ENCODE assay signal across 21 cellular contexts in genomic region chr19:46330319-46330918, GRCh38. TPM values are rescaled to one million over a fixed set of nuclear protein-coding genes. Genes with fewer than 3 reads are reported as not detected.
DNase-seq lines count a peak whose midpoint lies in the region; ATAC-seq, FAIRE-seq and TF ChIP-seq lines count a peak whose summit lies in the region.
"Had no signal": no experiment of that assay in that cellular context is flagged by ENCODE, and none has a peak within 500 bp of the region (broad histone marks: within the 10 kb centered on the region; RNA-seq: fewer than 3 reads in every experiment).

No MANE protein-coding gene starts in this region.

- H2AFZ ChIP-seq in astrocyte (ENCODE audit: low read depth, low read length) (no peak overlapping the region), MM.1S (ENCODE audit: low read length) (no peak overlapping the region)

- no peak overlapping the region for H3K9ac ChIP-seq in astrocyte (ENCODE audit: low read length)
- H3K9ac ChIP-seq in MM.1S (ENCODE audit: low read length) = no peak overlapping the region
- H3K9ac ChIP-seq: BLaER1 had no signal

- H3K4me1 ChIP-seq in astrocyte (ENCODE audit: insufficient read depth, low read length) (no peaks in the 10 kb centered on the region), MM.1S (ENCODE audit: low read length) (no peaks in the 10 kb centered on the region), adrenal gland (replicated peaks in 1 of 2) (no peaks in the 10 kb centered on the region)
- H3K4me1 ChIP-seq in CD8-positive, alpha-beta T cell (ENCODE audit: insufficient read depth, low read length) = no peaks in the 10 kb centered on the region
- H3K4me1 ChIP-seq: BLaER1 had no signal

- ATAC-seq in CD8-positive, alpha-beta T cell = no peak

- TF ChIP-seq POLR2A in adrenal gland (IDR thresholded peaks at IDR 0.05) = no peak

- intact Hi-C loops in CD8-positive, alpha-beta T cell (cut with DNase I, micrococcal nuclease) = no loop called here
- intact Hi-C loops in adrenal gland (cut with DNase I) = no loop called here

- H4K20me1 ChIP-seq in astrocyte (ENCODE audit: insufficient read depth, low read length) (no peaks in the 10 kb centered on the region), MM.1S (ENCODE audit: insufficient read depth, low read length) (no peaks in the 10 kb centered on the region)
- H4K20me1 ChIP-seq: BLaER1 had no signal

- POLR2A ChIA-PET in CD8-positive, alpha-beta T cell (lab: Charles Lee) = no interaction called here

- no peaks in the 10 kb centered on the region for H3K27me3 ChIP-seq in astrocyte (ENCODE audit: insufficient read depth, low read length)
- H3K27me3 ChIP-seq in MM.1S (replicated peaks; ENCODE audit: insufficient read depth, low read length) = peaks cover 33% of the 10 kb centered on the region
- H3K27me3 ChIP-seq in CD8-positive, alpha-beta T cell (ENCODE audit: insufficient read depth, low read length) = no peaks in the 10 kb centered on the region
- no peaks in the 10 kb centered on the region for H3K27me3 ChIP-seq in adrenal gland
- H3K27me3 ChIP-seq: BLaER1 had no signal

- H3K27me3 Mint-ChIP-seq in activated naive CD4-positive, alpha-beta T cell treated with anti-CD3 and anti-CD28 coated beads, Interleukin-2, amount 50 U/mL, for 24 hours = peaks cover 2% of the 10 kb centered on the region
- H3K27me3 Mint-ChIP-seq in astrocyte (ENCODE audit: low read depth, unreplicated experiment) (peaks cover under 1% of the 10 kb centered on the region), endothelial cell (ENCODE audit: unreplicated experiment) (peaks cover 8% of the 10 kb centered on the region)
- H3K27me3 Mint-ChIP-seq in CD8-positive, alpha-beta T cell (ENCODE audit: low read depth) = peaks cover 6% of the 10 kb centered on the region

- no peaks in the 10 kb centered on the region for H3K79me2 ChIP-seq in astrocyte (ENCODE audit: insufficient read depth, low read length)
- H3K79me2 ChIP-seq in MM.1S (ENCODE audit: low read length) = no peaks in the 10 kb centered on the region

- H3K4me1 Mint-ChIP-seq in activated naive CD4-positive, alpha-beta T cell treated with anti-CD3 and anti-CD28 coated beads, Interleukin-2, amount 50 U/mL, for 24 hours = no peaks in the 10 kb centered on the region
- H3K4me1 Mint-ChIP-seq in astrocyte (ENCODE audit: low read depth, unreplicated experiment) (peaks cover 2% of the 10 kb centered on the region), endothelial cell (ENCODE audit: unreplicated experiment) (no peaks in the 10 kb centered on the region)
- H3K4me1 Mint-ChIP-seq in CD8-positive, alpha-beta T cell (ENCODE audit: low read depth) = no peaks in the 10 kb centered on the region
- H3K4me1 Mint-ChIP-seq: CD14-positive monocyte had no signal

- H3K4me2 ChIP-seq in astrocyte (ENCODE audit: low read length) (no peak overlapping the region), MM.1S (ENCODE audit: low read depth, low read length) (no peak overlapping the region)
- H3K4me2 ChIP-seq: BLaER1 had no signal

- H3K4me3 Mint-ChIP-seq in activated naive CD4-positive, alpha-beta T cell treated with anti-CD3 and anti-CD28 coated beads, Interleukin-2, amount 50 U/mL, for 24 hours = no peak overlapping the region
- H3K4me3 Mint-ChIP-seq in astrocyte (ENCODE audit: unreplicated experiment) (peak overlapping the region; percentile 4), endothelial cell (ENCODE audit: unreplicated experiment) (peak overlapping the region; percentile 78)
- H3K4me3 Mint-ChIP-seq in CD8-positive, alpha-beta T cell = no peak overlapping the region
- H3K4me3 Mint-ChIP-seq: CD4-positive, alpha-beta memory T cell; HFFc6 had no signal

- H3K9me3 ChIP-seq in astrocyte (ENCODE audit: insufficient read depth, low read depth, low read length) = peaks cover 21% of the 10 kb centered on the region
- H3K9me3 ChIP-seq in MM.1S (replicated peaks; ENCODE audit: insufficient read depth, low read length) = no peaks in the 10 kb centered on the region
- H3K9me3 ChIP-seq in CD8-positive, alpha-beta T cell (ENCODE audit: low read length) = peaks cover 9% of the 10 kb centered on the region
- H3K9me3 ChIP-seq in adrenal gland (replicated peaks in 1 of 3) = peaks cover 0 to 13% (median 0%) of the 10 kb centered on the region in 3 donors

- TF ChIP-seq CTCF in astrocyte (IDR thresholded peaks at IDR 0.05; ENCODE audit: insufficient read depth, low read depth, low read length) = no peak
- TF ChIP-seq CTCF in endothelial cell (IDR thresholded peaks at IDR 0.05; ENCODE audit: unreplicated experiment) = no peak
- no peak for TF ChIP-seq CTCF in MM.1S (IDR thresholded peaks at IDR 0.05; ENCODE audit: low read length)
- no peak for TF ChIP-seq CTCF in CD8-positive, alpha-beta T cell (IDR thresholded peaks at IDR 0.05)
- TF ChIP-seq CTCF in adrenal gland (IDR thresholded peaks at IDR 0.05) = no peak

- H3K9me2 ChIP-seq in MM.1S (replicated peaks; ENCODE audit: insufficient read depth, low read length) = no peaks in the 10 kb centered on the region

- CTCF ChIA-PET in CD8-positive, alpha-beta T cell (lab: Charles Lee) = no interaction called here

- no peaks in the 10 kb centered on the region for H3K9me3 Mint-ChIP-seq in activated naive CD4-positive, alpha-beta T cell treated with anti-CD3 and anti-CD28 coated beads, Interleukin-2, amount 50 U/mL, for 24 hours
- H3K9me3 Mint-ChIP-seq in astrocyte (ENCODE audit: unreplicated experiment) = peaks cover 33% of the 10 kb centered on the region
- H3K9me3 Mint-ChIP-seq in endothelial cell (ENCODE audit: unreplicated experiment) = peaks cover 10% of the 10 kb centered on the region
- H3K9me3 Mint-ChIP-seq in CD8-positive, alpha-beta T cell = peaks cover 26% of the 10 kb centered on the region

- no peaks in the 10 kb centered on the region for H3F3A ChIP-seq in MM.1S (ENCODE audit: insufficient read depth, low read length)

- WGBS in adrenal gland, 4 donors = 90 to 96% (median 92%) methylated on average over 2 of the region's 2 CpGs

- H3K4me3 ChIP-seq in astrocyte (ENCODE audit: insufficient read depth, low read depth, low read length) = no peak overlapping the region
- H3K4me3 ChIP-seq in MM.1S (ENCODE audit: low read length) = no peak overlapping the region
- H3K4me3 ChIP-seq in CD8-positive, alpha-beta T cell (ENCODE audit: low read depth, low read length) = no peak overlapping the region
- no peak overlapping the region for H3K4me3 ChIP-seq in adrenal gland
- H3K4me3 ChIP-seq: BLaER1 had no signal

- H3K36me3 Mint-ChIP-seq in activated naive CD4-positive, alpha-beta T cell treated with anti-CD3 and anti-CD28 coated beads, Interleukin-2, amount 50 U/mL, for 24 hours = peaks cover 5% of the 10 kb centered on the region
- H3K36me3 Mint-ChIP-seq in astrocyte (ENCODE audit: low read depth, unreplicated experiment) = peaks cover 41% of the 10 kb centered on the region
- peaks cover 51% of the 10 kb centered on the region for H3K36me3 Mint-ChIP-seq in endothelial cell (ENCODE audit: low read depth, unreplicated experiment)
- peaks cover 10% of the 10 kb centered on the region for H3K36me3 Mint-ChIP-seq in CD8-positive, alpha-beta T cell
- H3K36me3 Mint-ChIP-seq: CD14-positive monocyte had no signal

- DNase-seq in activated naive CD4-positive, alpha-beta T cell treated with anti-CD3 and anti-CD28 coated beads, Interleukin-2, amount 50 U/mL, for 16 hours = no peak
- DNase-seq in astrocyte (ENCODE audit: low read depth) (no peak), endothelial cell (ENCODE audit: low spot score) (no peak), MM.1S (no peak), adrenal gland (no peak)
- no peak for DNase-seq in CD8-positive, alpha-beta T cell
- DNase-seq: 8988T; Calu3; CD4-positive, alpha-beta memory T cell; HCEC 1CT; HFFc6; IMR-90 had no signal

- H3K36me3 ChIP-seq in astrocyte (ENCODE audit: insufficient read depth, low read length) = no peaks in the 10 kb centered on the region
- H3K36me3 ChIP-seq in MM.1S (replicated peaks; ENCODE audit: insufficient read depth, low read length) = no peaks in the 10 kb centered on the region
- H3K36me3 ChIP-seq in CD8-positive, alpha-beta T cell (ENCODE audit: insufficient read depth, low read length) = no peaks in the 10 kb centered on the region
- peaks cover 0 to 25% of the 10 kb centered on the region in 2 donors for H3K36me3 ChIP-seq in adrenal gland (replicated peaks in 1 of 2)
- H3K36me3 ChIP-seq: BLaER1 had no signal

- H3K27ac Mint-ChIP-seq in activated naive CD4-positive, alpha-beta T cell treated with anti-CD3 and anti-CD28 coated beads, Interleukin-2, amount 50 U/mL, for 24 hours = peak overlapping the region; percentile 27
- H3K27ac Mint-ChIP-seq in astrocyte (ENCODE audit: unreplicated experiment) (no peak overlapping the region), endothelial cell (ENCODE audit: unreplicated experiment) (peak overlapping the region; percentile 8)
- no peak overlapping the region for H3K27ac Mint-ChIP-seq in CD8-positive, alpha-beta T cell
- H3K27ac Mint-ChIP-seq: CD14-positive monocyte; CD4-positive, alpha-beta memory T cell; HFFc6 had no signal

- no peak for FAIRE-seq in astrocyte (lab: Jason Lieb, UNC)
- FAIRE-seq: G401.6, GM12891, GM19239 had no signal

- no peak overlapping the region for H3K27ac ChIP-seq in astrocyte (ENCODE audit: low read depth, low read length)
- H3K27ac ChIP-seq in MM.1S (ENCODE audit: low read length) = no peak overlapping the region
- H3K27ac ChIP-seq in CD8-positive, alpha-beta T cell (ENCODE audit: low read depth, low read length) = no peak overlapping the region
- no peak overlapping the region for H3K27ac ChIP-seq in adrenal gland
- H3K27ac ChIP-seq: BLaER1, HL-60 had no signal

RNA-seq across cellular contexts. Expression of gene PPP5C, which starts 16.5 kb away (rescaled TPM):
- total RNA-seq in astrocyte (68.8 and 70.9 TPM in 2 replicates), endothelial cell (ENCODE audit: unreplicated experiment) (66.7 TPM), adrenal gland (10 to 100 TPM; 56.3 to 97.6 (median 74.4) TPM)
- 10 to 100 TPM; 24.6 to 25.7 TPM for total RNA-seq in CD8-positive, alpha-beta T cell
- 100 to 1,000 TPM in 1 of 3 donors, 10 to 100 TPM in 2; 42.3 to 135 (median 75.4) TPM for polyA plus RNA-seq in adrenal gland

RNA-seq across cellular contexts. Expression of gene HIF3A, which starts 33.6 kb away (rescaled TPM):
- total RNA-seq in astrocyte (12.6 and 15.6 TPM in 2 replicates), endothelial cell (ENCODE audit: unreplicated experiment) (54.2 TPM), adrenal gland (10 to 100 TPM in 7 of 8 donors, 1 to 10 TPM in 1; 4.4 to 67.0 (median 24.0) TPM)
- not detected for total RNA-seq in CD8-positive, alpha-beta T cell
- polyA plus RNA-seq in adrenal gland = 10 to 100 TPM in 2 of 3 donors, 1 to 10 TPM in 1; 2.7 to 69.0 (median 17.2) TPM
- total RNA-seq: CD4-positive, alpha-beta memory T cell; H4; HT1080; IMR-90 had no signal
- polyA plus RNA-seq: CD14-positive monocyte; CD4-positive, alpha-beta memory T cell had no signal

Comparison
In these comparisons a context has a peak if more than half of its experiments do, and no peak if none do; other contexts are left out.
1. H3K27ac Mint-ChIP-seq: peak in activated naive CD4-positive, alpha-beta T cell treated with anti-CD3 and anti-CD28 coated beads, Interleukin-2, amount 50 U/mL, for 24 hours (single experiment) and endothelial cell (single experiment); none in astrocyte (single experiment) and CD8-positive, alpha-beta T cell (single experiment).
2. H3K4me3 Mint-ChIP-seq: peak in astrocyte (single experiment) and endothelial cell (single experiment); none in activated naive CD4-positive, alpha-beta T cell treated with anti-CD3 and anti-CD28 coated beads, Interleukin-2, amount 50 U/mL, for 24 hours (single experiment) and CD8-positive, alpha-beta T cell (single experiment).
3. RNA of gene HIF3A, which starts 33.6 kb away (total RNA-seq): 54.2 TPM in endothelial cell (single experiment), 4.4 to 67.0 TPM in adrenal gland and 12.6 to 15.6 TPM in astrocyte; not detected in CD8-positive, alpha-beta T cell; every median in the first group is over 4 times any median in the second.